13 cellular contexts compared by ENCODE assay signal in the genomic region with DNA sequence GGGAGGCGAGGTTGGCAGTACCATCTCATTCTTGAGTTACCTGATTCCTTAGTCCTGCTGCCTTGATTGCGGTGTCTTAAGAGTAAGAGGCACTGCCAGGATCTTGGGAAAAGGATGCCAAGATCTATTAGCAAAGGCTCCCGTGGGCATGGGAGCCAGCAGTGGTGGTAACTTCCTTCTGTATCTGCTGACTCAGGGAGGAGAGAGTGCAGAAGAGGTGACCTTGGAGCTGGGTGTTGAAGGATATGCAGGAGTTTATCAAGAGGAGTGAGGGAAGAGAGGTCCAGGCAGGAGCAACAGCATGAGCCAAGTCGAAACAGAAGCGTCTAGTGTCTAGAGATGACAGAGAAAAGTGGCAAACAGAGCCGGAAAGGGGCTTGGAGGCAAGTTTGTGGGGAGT. TPM values are rescaled to one million over a fixed set of nuclear protein-coding genes. Genes with fewer than 3 reads are reported as not detected.
A peak's percentile ranks its signal among the peaks of the same experiment; 100 is the strongest.
DNase-seq lines count a peak whose midpoint lies in the region; ATAC-seq and TF ChIP-seq lines count a peak whose summit lies in the region.
"Had no signal": no experiment of that assay in that cellular context is flagged by ENCODE, and none has a peak within 500 bp of the region (broad histone marks: within the 10 kb centered on the region; RNA-seq: fewer than 3 reads in every experiment).

No MANE protein-coding gene starts in this region.

- POLR2A ChIA-PET in activated B cell treated with CpG ODN at 0.5 μM for 24 hours (lab: Charles Lee), result interaction anchor here (0.8 to 1.7 kb wide), 4 partner anchors 19 to 607 kb away, joined by 3 to 4 read pairs (median 4); partner anchors contain the start of gene IQGAP1

- peaks cover 47% of the 10 kb centered on the region for H3K4me1 ChIP-seq in vagina

- no peak for TF ChIP-seq CTCF in natural killer cell (IDR thresholded peaks at IDR 0.05)
- no peak for TF ChIP-seq CTCF in activated B cell treated with CpG ODN at 0.5 μM for 24 hours (IDR thresholded peaks at IDR 0.05)
- no peak for TF ChIP-seq CTCF in vagina (IDR thresholded peaks at IDR 0.05)
- no peak for TF ChIP-seq CTCF in dorsolateral prefrontal cortex (IDR thresholded peaks at IDR 0.05 in 54 of 56, conservative IDR thresholded peaks at IDR 0.05 in 2 of 56; ENCODE audit: low read depth in 1 of 56, partially characterized antibody in 56 of 56)

- no peaks in the 10 kb centered on the region for H3K36me3 Mint-ChIP-seq in natural killer cell treated with Interleukin-12 subunit alpha and Interleukin-12 subunit beta and Interleukin-15 and Interleukin-18, amount 100 ng/mL, for 72 hours
- H3K36me3 Mint-ChIP-seq in natural killer cell (no peaks in the 10 kb centered on the region), activated B cell treated with CpG ODN at 0.5 μM for 24 hours (ENCODE audit: low read depth) (no peaks in the 10 kb centered on the region)

- no peak for DNase-seq in natural killer cell treated with Interleukin-12 subunit alpha and Interleukin-12 subunit beta and Interleukin-15 and Interleukin-18, amount 100 ng/mL, for 72 hours (ENCODE audit: low spot score)
- DNase-seq in natural killer cell, result no peak
- DNase-seq in activated B cell treated with CpG ODN at 0.5 μM for 24 hours, result no peak
- DNase-seq in left colon, result no peak
- DNase-seq in vagina (ENCODE audit: extremely low spot score in 2 of 2), result no peak
- no peak for DNase-seq in activated T-cell treated with anti-CD3 and anti-CD28 coated beads, Interleukin-2, amount 50 U/mL, for 48 hours
- no peak for DNase-seq in dorsolateral prefrontal cortex
- no peak for DNase-seq in NCI-H1694 treated with DMSO at 0.1 percent for 48 hours (lab: John Stamatoyannopoulos, UW)
- DNase-seq: adrenal gland; effector memory CD8-positive, alpha-beta T cell; NCI-H2081; NCI-H526 treated with DMSO at 0.1 percent for 48 hours had no signal

- no peaks in the 10 kb centered on the region for H3K9me3 Mint-ChIP-seq in natural killer cell treated with Interleukin-12 subunit alpha and Interleukin-12 subunit beta and Interleukin-15 and Interleukin-18, amount 100 ng/mL, for 72 hours
- H3K9me3 Mint-ChIP-seq in natural killer cell (no peaks in the 10 kb centered on the region), activated B cell treated with CpG ODN at 0.5 μM for 24 hours (no peaks in the 10 kb centered on the region)
- H3K9me3 Mint-ChIP-seq: central memory CD8-positive, alpha-beta T cell; effector memory CD8-positive, alpha-beta T cell had no signal

- no peaks in the 10 kb centered on the region for H3K27me3 ChIP-seq in vagina
- H3K27me3 ChIP-seq in dorsolateral prefrontal cortex, result no peaks in the 10 kb centered on the region
- H3K27me3 ChIP-seq: adrenal gland had no signal

- H3K4me1 Mint-ChIP-seq in natural killer cell treated with Interleukin-12 subunit alpha and Interleukin-12 subunit beta and Interleukin-15 and Interleukin-18, amount 100 ng/mL, for 72 hours (ENCODE audit: low read depth in 2 of 2), result peaks cover 0 to 7% of the 10 kb centered on the region in 2 donors
- H3K4me1 Mint-ChIP-seq in natural killer cell, result no peaks in the 10 kb centered on the region
- peaks cover 40% of the 10 kb centered on the region for H3K4me1 Mint-ChIP-seq in activated B cell treated with CpG ODN at 0.5 μM for 24 hours
- H3K4me1 Mint-ChIP-seq: central memory CD8-positive, alpha-beta T cell had no signal

- no peaks in the 10 kb centered on the region for H3K36me3 ChIP-seq in vagina
- H3K36me3 ChIP-seq: adrenal gland had no signal

- TF ChIP-seq POLR2A in vagina (IDR thresholded peaks at IDR 0.05), result no peak

- H3K27ac ChIP-seq in vagina (peak overlapping the region; percentile 53), dorsolateral prefrontal cortex (no peak overlapping the region)

- CTCF ChIA-PET in activated B cell treated with CpG ODN at 0.5 μM for 24 hours (lab: Charles Lee), result interaction anchor here (1.2 to 1.5 kb wide), 3 partner anchors 19 to 96 kb away, joined by 4 to 7 read pairs (median 7); no protein-coding TSS in a partner anchor

- H3K9me3 ChIP-seq in vagina, result no peaks in the 10 kb centered on the region
- H3K9me3 ChIP-seq: adrenal gland had no signal

- H3K27ac Mint-ChIP-seq in natural killer cell treated with Interleukin-12 subunit alpha and Interleukin-12 subunit beta and Interleukin-15 and Interleukin-18, amount 100 ng/mL, for 72 hours, result no peak overlapping the region
- H3K27ac Mint-ChIP-seq in natural killer cell (no peak overlapping the region), activated B cell treated with CpG ODN at 0.5 μM for 24 hours (peak overlapping the region; percentile 76)
- H3K27ac Mint-ChIP-seq: effector memory CD8-positive, alpha-beta T cell had no signal

- peaks cover 9% of the 10 kb centered on the region in 2 donors for H3K27me3 Mint-ChIP-seq in natural killer cell treated with Interleukin-12 subunit alpha and Interleukin-12 subunit beta and Interleukin-15 and Interleukin-18, amount 100 ng/mL, for 72 hours
- peaks cover 9 to 12% of the 10 kb centered on the region in 2 donors for H3K27me3 Mint-ChIP-seq in natural killer cell (ENCODE audit: low read depth in 2 of 2)
- no peaks in the 10 kb centered on the region for H3K27me3 Mint-ChIP-seq in activated B cell treated with CpG ODN at 0.5 μM for 24 hours

- ATAC-seq in natural killer cell treated with Interleukin-12 subunit alpha and Interleukin-12 subunit beta and Interleukin-15 and Interleukin-18, amount 100 ng/mL, for 72 hours, result no peak
- ATAC-seq in natural killer cell (no peak), activated B cell treated with CpG ODN at 0.5 μM for 24 hours (ENCODE audit: low read depth) (no peak), left colon (peak; percentile 6)

- no peak overlapping the region for H3K4me3 ChIP-seq in vagina
- no peak overlapping the region for H3K4me3 ChIP-seq in dorsolateral prefrontal cortex
- H3K4me3 ChIP-seq: adrenal gland had no signal

- intact Hi-C loops in natural killer cell (cut with micrococcal nuclease) (no loop called here), activated B cell treated with CpG ODN at 0.5 μM for 24 hours (cut with micrococcal nuclease) (no loop called here), left colon (cut with DNase I, micrococcal nuclease) (no loop called here), vagina (cut with DNase I) (no loop called here), dorsolateral prefrontal cortex (cut with DNase I) (no loop called here)

- H3K4me3 Mint-ChIP-seq in natural killer cell treated with Interleukin-12 subunit alpha and Interleukin-12 subunit beta and Interleukin-15 and Interleukin-18, amount 100 ng/mL, for 72 hours, result peak overlapping the region; percentile 11
- no peak overlapping the region for H3K4me3 Mint-ChIP-seq in natural killer cell
- H3K4me3 Mint-ChIP-seq in activated B cell treated with CpG ODN at 0.5 μM for 24 hours, result peak overlapping the region; percentile 62
- H3K4me3 Mint-ChIP-seq: central memory CD8-positive, alpha-beta T cell; effector memory CD8-positive, alpha-beta T cell had no signal

RNA-seq across cellular contexts. Expression of gene MESP2, which starts 4.5 kb away (rescaled TPM):
- total RNA-seq in natural killer cell treated with Interleukin-12 subunit alpha and Interleukin-12 subunit beta and Interleukin-15 and Interleukin-18, amount 100 ng/mL, for 72 hours, result not detected
- total RNA-seq in natural killer cell (not detected), activated B cell treated with CpG ODN at 0.5 μM for 24 hours (0.40 TPM in 1 of 2 replicates, not detected in the other), left colon (1 to 10 TPM in 1 of 2 donors, under 1 TPM in 1; 0.84 to 1.0 TPM), vagina (not detected), dorsolateral prefrontal cortex (1 to 10 TPM in 41 of 120 experiments, under 1 TPM in 62, not detected in 17; 0.29 to 2.1 (median 0.92) TPM)

RNA-seq across cellular contexts. Expression of gene MESP1, which starts 29.6 kb away (rescaled TPM):
- 1 to 10 TPM; 2.3 to 4.0 TPM for total RNA-seq in natural killer cell treated with Interleukin-12 subunit alpha and Interleukin-12 subunit beta and Interleukin-15 and Interleukin-18, amount 100 ng/mL, for 72 hours
- total RNA-seq in natural killer cell (1 to 10 TPM in 2 of 3 donors, under 1 TPM in 1; 0.45 to 2.9 (median 2.5) TPM), activated B cell treated with CpG ODN at 0.5 μM for 24 hours (0.24 and 0.71 TPM in 2 replicates), left colon (10 to 100 TPM in 1 of 2 donors, 1 to 10 TPM in 1; 9.7 to 13.4 TPM), vagina (2.7 TPM), dorsolateral prefrontal cortex (10 to 100 TPM in 94 of 120 experiments, 1 to 10 TPM in 26; 5.5 to 23.3 (median 13.3) TPM)

RNA-seq across cellular contexts. Expression of gene ANPEP, which starts 34.1 kb away (rescaled TPM):
- total RNA-seq in natural killer cell treated with Interleukin-12 subunit alpha and Interleukin-12 subunit beta and Interleukin-15 and Interleukin-18, amount 100 ng/mL, for 72 hours, result 1 to 10 TPM in 1 of 2 donors, not detected in 1; 3.2 TPM
- total RNA-seq in natural killer cell (10 to 100 TPM in 2 of 3 donors, 1 to 10 TPM in 1; 1.6 to 33.9 (median 10.9) TPM), activated B cell treated with CpG ODN at 0.5 μM for 24 hours (4.5 and 4.8 TPM in 2 replicates), left colon (100 to 1,000 TPM; 439 to 623 TPM), vagina (55.0 TPM), dorsolateral prefrontal cortex (10 to 100 TPM in 1 of 120 experiments, 1 to 10 TPM in 117, under 1 TPM in 2; 0.43 to 11.2 (median 3.5) TPM)
